Comparison of ENCODE assay signal across 14 cellular contexts in genomic region chr20:54250691-54251090, GRCh38.
"Had no signal": no experiment of that assay in that cellular context is flagged by ENCODE, and none has a peak within 500 bp of the region (broad histone marks: within the 10 kb centered on the region; RNA-seq: fewer than 3 reads in every experiment).

No MANE protein-coding gene starts in this region.

- H3K4me1 ChIP-seq: ascending aorta, esophagus squamous epithelium, heart right ventricle, sigmoid colon, upper lobe of right lung had no signal

- H3K36me3 ChIP-seq: ascending aorta, esophagus squamous epithelium, heart right ventricle, sigmoid colon, upper lobe of right lung had no signal

- H3K27me3 ChIP-seq: ascending aorta, esophagus squamous epithelium, heart right ventricle, sigmoid colon, upper lobe of right lung had no signal

- H3K4me3 ChIP-seq: ascending aorta, esophagus squamous epithelium, heart right ventricle, sigmoid colon, upper lobe of right lung had no signal

- DNase-seq: activated CD4-positive, alpha-beta T cell treated with anti-CD3 and anti-CD28 coated beads for 48 hours; activated naive CD4-positive, alpha-beta T cell treated with Interleukin-2 at 50 U/mL for 16 hours; activated naive CD8-positive, alpha-beta T cell treated with anti-CD3 and anti-CD28 coated beads, Interleukin-2, amount 50 U/mL, for 24 hours; esophagus squamous epithelium; heart right ventricle; kidney; nephron progenitor cell; sigmoid colon; stimulated activated naive CD4-positive, alpha-beta T cell treated with Interleukin-2 at 50 U/mL for 16 hours; T1000; upper lobe of right lung had no signal

- H3K4me1 Mint-ChIP-seq: activated naive CD8-positive, alpha-beta T cell treated with anti-CD3 and anti-CD28 coated beads, Interleukin-2, amount 50 U/mL, for 24 hours; nephron progenitor cell had no signal

- H3K9me3 Mint-ChIP-seq: activated T-helper 1 cell treated with anti-CD3 and anti-CD28 coated beads, Interleukin-12 subunit alpha, Interleukin-12 subunit beta, Interleukin-2, Interleukin-4 antibody, amounts not matched to agents 30 ng/mL and 10 ng/mL and 1 ng/mL, durations not matched to agents 14 hours and 24 hours and 36 hours had no signal

- H3K9me3 ChIP-seq: ascending aorta, esophagus squamous epithelium, heart right ventricle, sigmoid colon, upper lobe of right lung had no signal

- H3K27ac Mint-ChIP-seq: activated naive CD8-positive, alpha-beta T cell treated with anti-CD3 and anti-CD28 coated beads, Interleukin-2, amount 50 U/mL, for 24 hours; activated T-helper 1 cell treated with anti-CD3 and anti-CD28 coated beads, Interleukin-12 subunit alpha, Interleukin-12 subunit beta, Interleukin-2, Interleukin-4 antibody, amounts not matched to agents 30 ng/mL and 10 ng/mL and 1 ng/mL, durations not matched to agents 14 hours and 24 hours and 36 hours; nephron progenitor cell; WTC11 had no signal

- ATAC-seq: activated naive CD8-positive, alpha-beta T cell treated with anti-CD3 and anti-CD28 coated beads, Interleukin-2, amount 50 U/mL, for 24 hours; heart right ventricle; upper lobe of right lung; WTC11 had no signal

- H3K27ac ChIP-seq: ascending aorta, esophagus squamous epithelium, heart right ventricle, sigmoid colon, upper lobe of right lung had no signal

- H3K4me3 Mint-ChIP-seq: activated naive CD8-positive, alpha-beta T cell treated with anti-CD3 and anti-CD28 coated beads, Interleukin-2, amount 50 U/mL, for 24 hours; activated T-helper 1 cell treated with anti-CD3 and anti-CD28 coated beads, Interleukin-12 subunit alpha, Interleukin-12 subunit beta, Interleukin-2, Interleukin-4 antibody, amounts not matched to agents 30 ng/mL and 10 ng/mL and 1 ng/mL, durations not matched to agents 14 hours and 24 hours and 36 hours; nephron progenitor cell; WTC11 had no signal
